ENCODE assay signal across 1 cellular context in the genomic region with DNA sequence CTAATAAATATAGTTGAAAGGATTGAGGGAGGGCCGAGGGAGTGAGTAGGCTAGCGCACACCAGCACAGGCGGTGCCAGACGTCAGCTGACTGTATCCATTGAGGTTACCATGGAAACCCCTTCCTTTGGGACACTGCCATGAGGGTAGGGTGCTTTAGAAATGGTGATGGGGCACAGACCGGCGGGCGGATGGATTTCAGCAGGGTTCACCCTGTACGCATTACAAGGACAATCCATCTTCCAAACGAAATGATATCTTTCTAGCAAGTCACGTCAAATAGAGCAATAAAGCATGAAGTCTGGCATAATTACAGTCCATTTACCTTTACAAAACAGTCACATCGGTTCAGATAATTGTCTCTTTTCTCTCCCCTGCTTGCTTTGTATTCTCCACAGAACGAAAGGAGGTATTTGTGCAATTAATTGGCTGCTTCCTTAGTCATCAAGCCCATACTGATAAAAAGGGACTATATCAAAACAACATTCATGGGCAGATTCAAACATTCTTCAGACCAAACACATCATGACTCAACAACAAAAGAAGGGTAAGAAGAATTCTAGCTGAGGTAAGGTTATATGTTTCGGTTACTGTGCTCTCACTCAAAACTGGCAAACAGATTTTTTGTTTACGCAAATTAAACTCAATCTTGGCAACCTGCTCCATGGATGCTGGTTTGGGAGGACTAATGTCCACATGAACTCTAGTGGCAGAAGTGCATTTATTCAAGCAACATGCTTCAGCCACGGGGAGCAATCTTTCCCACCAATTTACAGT.
TF ChIP-seq lines count a peak whose summit lies in the region.

No MANE protein-coding gene starts in this region.

TF ChIP-seq in H1, 55 proteins besides CTCF, POLR2A, EP300 and RAD21:
- peak; percentile 57 to 92; a peak in 2 of 4 replicates for TF ChIP-seq SIN3A (conservative IDR thresholded peaks at IDR 0.05 in 1 of 2, IDR thresholded peaks at IDR 0.05 in 1 of 2; ENCODE audit: low read depth in 1 of 2, low read length in 2 of 2)
- TF ChIP-seq, protein P1, sequence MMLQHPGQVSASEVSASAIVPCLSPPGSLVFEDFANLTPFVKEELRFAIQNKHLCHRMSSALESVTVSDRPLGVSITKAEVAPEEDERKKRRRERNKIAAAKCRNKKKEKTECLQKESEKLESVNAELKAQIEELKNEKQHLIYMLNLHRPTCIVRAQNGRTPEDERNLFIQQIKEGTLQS (IDR thresholded peaks at IDR 0.05; ENCODE audit: insufficient read depth, low read depth, low read length): 0 out of 2 replicates have a peak, but pooled peaks have one; percentile 9
- TF ChIP-seq CBX8 (IDR thresholded peaks at IDR 0.05; ENCODE audit: borderline replicate concordance, low read depth, low read length): no peak
- TF ChIP-seq CHD2 (IDR thresholded peaks at IDR 0.05; ENCODE audit: low read length): peak; percentile 67
- TF ChIP-seq, protein P2, sequence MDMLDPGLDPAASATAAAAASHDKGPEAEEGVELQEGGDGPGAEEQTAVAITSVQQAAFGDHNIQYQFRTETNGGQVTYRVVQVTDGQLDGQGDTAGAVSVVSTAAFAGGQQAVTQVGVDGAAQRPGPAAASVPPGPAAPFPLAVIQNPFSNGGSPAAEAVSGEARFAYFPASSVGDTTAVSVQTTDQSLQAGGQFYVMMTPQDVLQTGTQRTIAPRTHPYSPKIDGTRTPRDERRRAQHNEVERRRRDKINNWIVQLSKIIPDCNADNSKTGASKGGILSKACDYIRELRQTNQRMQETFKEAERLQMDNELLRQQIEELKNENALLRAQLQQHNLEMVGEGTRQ (IDR thresholded peaks at IDR 0.05; ENCODE audit: low read length): peak; percentile 72
- TF ChIP-seq, protein P3, sequence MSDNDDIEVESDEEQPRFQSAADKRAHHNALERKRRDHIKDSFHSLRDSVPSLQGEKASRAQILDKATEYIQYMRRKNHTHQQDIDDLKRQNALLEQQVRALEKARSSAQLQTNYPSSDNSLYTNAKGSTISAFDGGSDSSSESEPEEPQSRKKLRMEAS (IDR thresholded peaks at IDR 0.05): peak; percentile 56; the same call in 1 of the 2 replicates
- TF ChIP-seq GTF2F1 (IDR thresholded peaks at IDR 0.05; ENCODE audit: borderline replicate concordance, low read depth, low read length): no peak
